ENCODE assay signal across 1 cellular context in the genomic region with DNA sequence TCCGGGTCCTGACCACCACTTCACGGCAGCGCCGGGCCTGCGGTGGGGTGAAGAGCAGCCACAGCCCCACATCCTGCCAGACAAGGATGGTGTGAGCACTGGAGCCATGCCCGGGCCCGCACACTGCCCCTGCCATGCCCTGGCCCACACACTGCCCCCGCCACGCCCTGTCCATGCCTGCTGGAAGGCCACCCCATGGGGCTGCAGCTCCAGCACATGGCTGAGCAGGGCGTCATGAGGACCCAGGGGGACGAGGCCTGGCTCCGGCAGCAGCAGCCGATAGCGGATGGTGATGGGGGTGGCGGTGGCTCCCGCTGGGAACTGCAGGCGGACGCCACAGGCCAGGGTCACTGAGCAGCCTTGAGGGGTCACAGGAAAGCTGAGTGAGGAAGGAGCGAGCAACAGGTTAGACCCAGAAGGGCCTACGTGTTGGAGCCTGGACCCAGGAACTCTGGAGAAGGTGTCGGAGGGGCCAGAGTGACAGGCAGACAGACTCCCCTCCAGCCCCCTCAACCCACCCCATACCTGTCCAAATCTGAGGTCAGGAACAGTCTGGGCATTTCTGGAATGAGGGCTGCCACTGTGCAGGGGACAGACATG.
TF ChIP-seq lines count a peak whose summit lies in the region.

No MANE protein-coding gene starts in this region.

TF ChIP-seq in HepG2, 621 proteins besides CTCF, POLR2A, EP300 and RAD21:
- TF ChIP-seq ZNF768 (CRISPR knock-in tag; IDR thresholded peaks at IDR 0.05): peak; percentile 38; the same call in 1 of the 2 replicates
- TF ChIP-seq, protein P1, sequence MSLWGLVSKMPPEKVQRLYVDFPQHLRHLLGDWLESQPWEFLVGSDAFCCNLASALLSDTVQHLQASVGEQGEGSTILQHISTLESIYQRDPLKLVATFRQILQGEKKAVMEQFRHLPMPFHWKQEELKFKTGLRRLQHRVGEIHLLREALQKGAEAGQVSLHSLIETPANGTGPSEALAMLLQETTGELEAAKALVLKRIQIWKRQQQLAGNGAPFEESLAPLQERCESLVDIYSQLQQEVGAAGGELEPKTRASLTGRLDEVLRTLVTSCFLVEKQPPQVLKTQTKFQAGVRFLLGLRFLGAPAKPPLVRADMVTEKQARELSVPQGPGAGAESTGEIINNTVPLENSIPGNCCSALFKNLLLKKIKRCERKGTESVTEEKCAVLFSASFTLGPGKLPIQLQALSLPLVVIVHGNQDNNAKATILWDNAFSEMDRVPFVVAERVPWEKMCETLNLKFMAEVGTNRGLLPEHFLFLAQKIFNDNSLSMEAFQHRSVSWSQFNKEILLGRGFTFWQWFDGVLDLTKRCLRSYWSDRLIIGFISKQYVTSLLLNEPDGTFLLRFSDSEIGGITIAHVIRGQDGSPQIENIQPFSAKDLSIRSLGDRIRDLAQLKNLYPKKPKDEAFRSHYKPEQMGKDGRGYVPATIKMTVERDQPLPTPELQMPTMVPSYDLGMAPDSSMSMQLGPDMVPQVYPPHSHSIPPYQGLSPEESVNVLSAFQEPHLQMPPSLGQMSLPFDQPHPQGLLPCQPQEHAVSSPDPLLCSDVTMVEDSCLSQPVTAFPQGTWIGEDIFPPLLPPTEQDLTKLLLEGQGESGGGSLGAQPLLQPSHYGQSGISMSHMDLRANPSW (CRISPR knock-in tag; IDR thresholded peaks at IDR 0.05; ENCODE audit: borderline replicate concordance): no peak
- peak; percentile 8 for TF ChIP-seq AGO2 (optimal IDR thresholded peaks at IDR 0.05; ENCODE audit: low read depth, low read length)
- no peak for TF ChIP-seq ZNF652 (CRISPR knock-in tag; IDR thresholded peaks at IDR 0.05; ENCODE audit: borderline replicate concordance, low read depth)
- TF ChIP-seq NR1H2 (CRISPR knock-in tag; IDR thresholded peaks at IDR 0.05; ENCODE audit: borderline replicate concordance, low read depth): no peak
- TF ChIP-seq, protein P2, sequence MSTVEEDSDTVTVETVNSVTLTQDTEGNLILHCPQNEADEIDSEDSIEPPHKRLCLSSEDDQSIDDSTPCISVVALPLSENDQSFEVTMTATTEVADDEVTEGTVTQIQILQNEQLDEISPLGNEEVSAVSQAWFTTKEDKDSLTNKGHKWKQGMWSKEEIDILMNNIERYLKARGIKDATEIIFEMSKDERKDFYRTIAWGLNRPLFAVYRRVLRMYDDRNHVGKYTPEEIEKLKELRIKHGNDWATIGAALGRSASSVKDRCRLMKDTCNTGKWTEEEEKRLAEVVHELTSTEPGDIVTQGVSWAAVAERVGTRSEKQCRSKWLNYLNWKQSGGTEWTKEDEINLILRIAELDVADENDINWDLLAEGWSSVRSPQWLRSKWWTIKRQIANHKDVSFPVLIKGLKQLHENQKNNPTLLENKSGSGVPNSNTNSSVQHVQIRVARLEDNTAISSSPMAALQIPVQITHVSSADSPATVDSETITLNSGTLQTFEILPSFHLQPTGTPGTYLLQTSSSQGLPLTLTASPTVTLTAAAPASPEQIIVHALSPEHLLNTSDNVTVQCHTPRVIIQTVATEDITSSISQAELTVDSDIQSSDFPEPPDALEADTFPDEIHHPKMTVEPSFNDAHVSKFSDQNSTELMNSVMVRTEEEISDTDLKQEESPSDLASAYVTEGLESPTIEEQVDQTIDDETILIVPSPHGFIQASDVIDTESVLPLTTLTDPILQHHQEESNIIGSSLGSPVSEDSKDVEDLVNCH (CRISPR knock-in tag; IDR thresholded peaks at IDR 0.05): no peak
- TF ChIP-seq RBFOX2 (IDR thresholded peaks at IDR 0.05; ENCODE audit: low read depth, low read length): peak; percentile 31; the same call in 1 of the 2 replicates
- TF ChIP-seq ZNF569 (CRISPR knock-in tag; IDR thresholded peaks at IDR 0.05; ENCODE audit: borderline replicate concordance): no peak
- no peak for TF ChIP-seq RFX3 (CRISPR knock-in tag; IDR thresholded peaks at IDR 0.05)
- TF ChIP-seq, protein P3, sequence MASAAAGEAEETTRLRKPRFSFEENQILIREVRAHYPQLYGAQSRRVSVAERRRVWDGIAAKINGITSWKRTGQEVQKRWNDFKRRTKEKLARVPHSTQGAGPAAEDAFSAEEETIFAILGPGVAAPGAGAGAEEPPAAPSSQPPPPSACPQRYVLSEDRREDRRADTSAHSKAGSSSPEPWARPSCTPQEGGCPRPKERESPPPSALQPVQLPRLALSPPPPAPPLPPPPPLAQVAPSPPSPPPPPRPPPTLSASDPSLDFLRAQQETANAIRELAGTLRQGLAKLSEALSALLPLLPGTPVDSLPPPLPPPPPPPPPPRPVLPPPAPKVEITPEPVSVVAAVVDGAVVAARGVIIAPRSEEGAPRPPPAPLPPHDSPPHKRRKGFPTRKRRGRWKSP (CRISPR knock-in tag; IDR thresholded peaks at IDR 0.05): no peak
- TF ChIP-seq, protein P4, sequence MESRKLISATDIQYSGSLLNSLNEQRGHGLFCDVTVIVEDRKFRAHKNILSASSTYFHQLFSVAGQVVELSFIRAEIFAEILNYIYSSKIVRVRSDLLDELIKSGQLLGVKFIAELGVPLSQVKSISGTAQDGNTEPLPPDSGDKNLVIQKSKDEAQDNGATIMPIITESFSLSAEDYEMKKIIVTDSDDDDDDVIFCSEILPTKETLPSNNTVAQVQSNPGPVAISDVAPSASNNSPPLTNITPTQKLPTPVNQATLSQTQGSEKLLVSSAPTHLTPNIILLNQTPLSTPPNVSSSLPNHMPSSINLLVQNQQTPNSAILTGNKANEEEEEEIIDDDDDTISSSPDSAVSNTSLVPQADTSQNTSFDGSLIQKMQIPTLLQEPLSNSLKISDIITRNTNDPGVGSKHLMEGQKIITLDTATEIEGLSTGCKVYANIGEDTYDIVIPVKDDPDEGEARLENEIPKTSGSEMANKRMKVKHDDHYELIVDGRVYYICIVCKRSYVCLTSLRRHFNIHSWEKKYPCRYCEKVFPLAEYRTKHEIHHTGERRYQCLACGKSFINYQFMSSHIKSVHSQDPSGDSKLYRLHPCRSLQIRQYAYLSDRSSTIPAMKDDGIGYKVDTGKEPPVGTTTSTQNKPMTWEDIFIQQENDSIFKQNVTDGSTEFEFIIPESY (CRISPR knock-in tag; IDR thresholded peaks at IDR 0.05): peak; percentile 79
- TF ChIP-seq, protein P5, sequence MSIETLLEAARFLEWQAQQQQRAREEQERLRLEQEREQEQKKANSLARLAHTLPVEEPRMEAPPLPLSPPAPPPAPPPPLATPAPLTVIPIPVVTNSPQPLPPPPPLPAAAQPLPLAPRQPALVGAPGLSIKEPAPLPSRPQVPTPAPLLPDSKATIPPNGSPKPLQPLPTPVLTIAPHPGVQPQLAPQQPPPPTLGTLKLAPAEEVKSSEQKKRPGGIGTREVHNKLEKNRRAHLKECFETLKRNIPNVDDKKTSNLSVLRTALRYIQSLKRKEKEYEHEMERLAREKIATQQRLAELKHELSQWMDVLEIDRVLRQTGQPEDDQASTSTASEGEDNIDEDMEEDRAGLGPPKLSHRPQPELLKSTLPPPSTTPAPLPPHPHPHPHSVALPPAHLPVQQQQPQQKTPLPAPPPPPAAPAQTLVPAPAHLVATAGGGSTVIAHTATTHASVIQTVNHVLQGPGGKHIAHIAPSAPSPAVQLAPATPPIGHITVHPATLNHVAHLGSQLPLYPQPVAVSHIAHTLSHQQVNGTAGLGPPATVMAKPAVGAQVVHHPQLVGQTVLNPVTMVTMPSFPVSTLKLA (IDR thresholded peaks at IDR 0.05): peak; percentile 75
- TF ChIP-seq, protein P6, sequence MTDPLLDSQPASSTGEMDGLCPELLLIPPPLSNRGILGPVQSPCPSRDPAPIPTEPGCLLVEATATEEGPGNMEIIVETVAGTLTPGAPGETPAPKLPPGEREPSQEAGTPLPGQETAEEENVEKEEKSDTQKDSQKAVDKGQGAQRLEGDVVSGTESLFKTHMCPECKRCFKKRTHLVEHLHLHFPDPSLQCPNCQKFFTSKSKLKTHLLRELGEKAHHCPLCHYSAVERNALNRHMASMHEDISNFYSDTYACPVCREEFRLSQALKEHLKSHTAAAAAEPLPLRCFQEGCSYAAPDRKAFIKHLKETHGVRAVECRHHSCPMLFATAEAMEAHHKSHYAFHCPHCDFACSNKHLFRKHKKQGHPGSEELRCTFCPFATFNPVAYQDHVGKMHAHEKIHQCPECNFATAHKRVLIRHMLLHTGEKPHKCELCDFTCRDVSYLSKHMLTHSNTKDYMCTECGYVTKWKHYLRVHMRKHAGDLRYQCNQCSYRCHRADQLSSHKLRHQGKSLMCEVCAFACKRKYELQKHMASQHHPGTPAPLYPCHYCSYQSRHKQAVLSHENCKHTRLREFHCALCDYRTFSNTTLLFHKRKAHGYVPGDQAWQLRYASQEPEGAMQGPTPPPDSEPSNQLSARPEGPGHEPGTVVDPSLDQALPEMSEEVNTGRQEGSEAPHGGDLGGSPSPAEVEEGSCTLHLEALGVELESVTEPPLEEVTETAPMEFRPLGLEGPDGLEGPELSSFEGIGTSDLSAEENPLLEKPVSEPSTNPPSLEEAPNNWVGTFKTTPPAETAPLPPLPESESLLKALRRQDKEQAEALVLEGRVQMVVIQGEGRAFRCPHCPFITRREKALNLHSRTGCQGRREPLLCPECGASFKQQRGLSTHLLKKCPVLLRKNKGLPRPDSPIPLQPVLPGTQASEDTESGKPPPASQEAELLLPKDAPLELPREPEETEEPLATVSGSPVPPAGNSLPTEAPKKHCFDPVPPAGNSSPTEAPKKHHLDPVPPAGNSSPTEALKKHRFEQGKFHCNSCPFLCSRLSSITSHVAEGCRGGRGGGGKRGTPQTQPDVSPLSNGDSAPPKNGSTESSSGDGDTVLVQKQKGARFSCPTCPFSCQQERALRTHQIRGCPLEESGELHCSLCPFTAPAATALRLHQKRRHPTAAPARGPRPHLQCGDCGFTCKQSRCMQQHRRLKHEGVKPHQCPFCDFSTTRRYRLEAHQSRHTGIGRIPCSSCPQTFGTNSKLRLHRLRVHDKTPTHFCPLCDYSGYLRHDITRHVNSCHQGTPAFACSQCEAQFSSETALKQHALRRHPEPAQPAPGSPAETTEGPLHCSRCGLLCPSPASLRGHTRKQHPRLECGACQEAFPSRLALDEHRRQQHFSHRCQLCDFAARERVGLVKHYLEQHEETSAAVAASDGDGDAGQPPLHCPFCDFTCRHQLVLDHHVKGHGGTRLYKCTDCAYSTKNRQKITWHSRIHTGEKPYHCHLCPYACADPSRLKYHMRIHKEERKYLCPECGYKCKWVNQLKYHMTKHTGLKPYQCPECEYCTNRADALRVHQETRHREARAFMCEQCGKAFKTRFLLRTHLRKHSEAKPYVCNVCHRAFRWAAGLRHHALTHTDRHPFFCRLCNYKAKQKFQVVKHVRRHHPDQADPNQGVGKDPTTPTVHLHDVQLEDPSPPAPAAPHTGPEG (CRISPR knock-in tag; IDR thresholded peaks at IDR 0.05): no peak
- TF ChIP-seq KLF9 (CRISPR knock-in tag; IDR thresholded peaks at IDR 0.05; ENCODE audit: low read depth): no peak
- TF ChIP-seq, protein P7, sequence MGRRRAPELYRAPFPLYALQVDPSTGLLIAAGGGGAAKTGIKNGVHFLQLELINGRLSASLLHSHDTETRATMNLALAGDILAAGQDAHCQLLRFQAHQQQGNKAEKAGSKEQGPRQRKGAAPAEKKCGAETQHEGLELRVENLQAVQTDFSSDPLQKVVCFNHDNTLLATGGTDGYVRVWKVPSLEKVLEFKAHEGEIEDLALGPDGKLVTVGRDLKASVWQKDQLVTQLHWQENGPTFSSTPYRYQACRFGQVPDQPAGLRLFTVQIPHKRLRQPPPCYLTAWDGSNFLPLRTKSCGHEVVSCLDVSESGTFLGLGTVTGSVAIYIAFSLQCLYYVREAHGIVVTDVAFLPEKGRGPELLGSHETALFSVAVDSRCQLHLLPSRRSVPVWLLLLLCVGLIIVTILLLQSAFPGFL (CRISPR knock-in tag; IDR thresholded peaks at IDR 0.05): no peak
- no peak for TF ChIP-seq TOE1 (CRISPR knock-in tag; IDR thresholded peaks at IDR 0.05)
- TF ChIP-seq, protein P8, sequence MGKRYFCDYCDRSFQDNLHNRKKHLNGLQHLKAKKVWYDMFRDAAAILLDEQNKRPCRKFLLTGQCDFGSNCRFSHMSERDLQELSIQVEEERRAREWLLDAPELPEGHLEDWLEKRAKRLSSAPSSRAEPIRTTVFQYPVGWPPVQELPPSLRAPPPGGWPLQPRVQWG (CRISPR knock-in tag; IDR thresholded peaks at IDR 0.05; ENCODE audit: borderline replicate concordance, low read depth): no peak
- TF ChIP-seq KDM5A (IDR thresholded peaks at IDR 0.05; ENCODE audit: borderline replicate concordance, low read length): no peak
- no peak for TF ChIP-seq ZNF790 (CRISPR knock-in tag; IDR thresholded peaks at IDR 0.05; ENCODE audit: borderline replicate concordance)
